11 cellular contexts compared by ENCODE assay signal in genomic region chr11:75326439-75326810, GRCh38. TPM values are rescaled to one million over a fixed set of nuclear protein-coding genes. Genes with fewer than 3 reads are reported as not detected.
DNase-seq lines count a peak whose midpoint lies in the region; ATAC-seq, FAIRE-seq and TF ChIP-seq lines count a peak whose summit lies in the region.
"Had no signal": no experiment of that assay in that cellular context is flagged by ENCODE, and none has a peak within 500 bp of the region (broad histone marks: within the 10 kb centered on the region; RNA-seq: fewer than 3 reads in every experiment).

No MANE protein-coding gene starts in this region.

- no peak overlapping the region for H3K4ac ChIP-seq in neuronal stem cell (ENCODE audit: low read length)

- no peak for TF ChIP-seq EP300 in K562 (IDR thresholded peaks at IDR 0.05; ENCODE audit: low read length)

- H4K8ac ChIP-seq in neuronal stem cell (ENCODE audit: low read depth, low read length): no peak overlapping the region

- H2BK12ac ChIP-seq in neuronal stem cell (ENCODE audit: low read length): no peak overlapping the region

- no peak for ATAC-seq in K562

- H3K18ac ChIP-seq in neuronal stem cell (ENCODE audit: low read length): peak overlapping the region; percentile 62

- H4K91ac ChIP-seq in neuronal stem cell (ENCODE audit: low read depth, low read length, poor library complexity): no peak overlapping the region

- H3K79me1 ChIP-seq in neuronal stem cell (ENCODE audit: low read depth, low read length): no peaks in the 10 kb centered on the region

- TF ChIP-seq POLR2A in NB4 (IDR thresholded peaks at IDR 0.05; ENCODE audit: extremely low read depth, insufficient read length) (no peak), K562 (conservative IDR thresholded peaks at IDR 0.05) (no peak)

- no peak overlapping the region for H2AFZ ChIP-seq in K562 (ENCODE audit: low read depth, low read length)
- H2AFZ ChIP-seq in neuronal stem cell (ENCODE audit: low read length): no peak overlapping the region

- H3K9me3 ChIP-seq in AG04450 (ENCODE audit: control insufficient read depth, insufficient read depth, low read length): no peaks in the 10 kb centered on the region
- no peaks in the 10 kb centered on the region for H3K9me3 ChIP-seq in K562 (replicated peaks; ENCODE audit: control insufficient read depth, insufficient read depth, low read depth, low read length)
- no peaks in the 10 kb centered on the region for H3K9me3 ChIP-seq in neuronal stem cell (replicated peaks in 1 of 2; ENCODE audit: control insufficient read depth in 2 of 2, insufficient read depth in 1 of 2, low read depth in 1 of 2, low read length in 2 of 2)

- H3K9me1 ChIP-seq in K562 (ENCODE audit: control insufficient read depth, insufficient read depth, low read length): no peaks in the 10 kb centered on the region

- H2BK15ac ChIP-seq in neuronal stem cell (ENCODE audit: low read length): no peak overlapping the region

- DNase-seq in AG04450 (ENCODE audit: low read depth, low spot score) (no peak), NB4 (ENCODE audit: low read depth) (peak; percentile 81), K562 (ENCODE audit: extremely low read depth in 1 of 4, low spot score in 3 of 4) (peak in 1 of 4 experiments; percentile 39), neuronal stem cell (ENCODE audit: low spot score) (no peak), anterior cingulate cortex (lab: John Stamatoyannopoulos, UW) (no peak), HCEC 1CT (no peak), NCI-H446 (lab: John Stamatoyannopoulos, UW) (no peak), islet precursor cell (no peak)
- DNase-seq: DMS79 treated with DMSO at 0.1 percent for 48 hours, NCI-H1417 treated with DMSO at 0.1 percent for 48 hours, T-helper 9 cell had no signal

- H3K27ac ChIP-seq in AG04450 (ENCODE audit: low read depth, low read length): peak overlapping the region; percentile 83
- no peak overlapping the region for H3K27ac ChIP-seq in K562 (ENCODE audit: extremely low read depth, low read depth, low read length)
- no peak overlapping the region for H3K27ac ChIP-seq in neuronal stem cell (replicated peaks; ENCODE audit: low read length)

- CTCF ChIA-PET in AG04450 (lab: Charles Lee) (interaction anchor here (0.6 to 7.9 kb wide), 4 partner anchors 29 to 60 kb away, joined by 3 to 105 read pairs (median 8); no protein-coding TSS in a partner anchor), K562 (lab: Yijun Ruan, JAX; ENCODE audit: low intra/inter-chr PET ratio) (no interaction called here)

- no peak for TF ChIP-seq RAD21 in K562 (CRISPR knock-in tag; conservative IDR thresholded peaks at IDR 0.05 in 1 of 2, IDR thresholded peaks at IDR 0.05 in 1 of 2)

- BruUV-seq in K562 (replicated peaks; lab: Mats Ljungman, UMichigan): no TSS peak

- peaks cover 36% of the 10 kb centered on the region for H3K79me2 ChIP-seq in K562 (ENCODE audit: control insufficient read depth, insufficient read depth, low read length)

- no peak overlapping the region for H3K4me3 ChIP-seq in AG04450 (ENCODE audit: low read depth, low read length)
- no peak overlapping the region for H3K4me3 ChIP-seq in NB4 (ENCODE audit: low read depth, low read length)
- H3K4me3 ChIP-seq in K562: no peak overlapping the region
- H3K4me3 ChIP-seq in neuronal stem cell (ENCODE audit: low read length in 2 of 2): no peak overlapping the region

- H3K23ac ChIP-seq in neuronal stem cell (ENCODE audit: low read depth, low read length, poor library complexity): no peak overlapping the region

- H3K14ac ChIP-seq in neuronal stem cell (ENCODE audit: low read length): no peak overlapping the region

- POLR2A ChIA-PET in AG04450 (lab: Yijun Ruan, JAX) (interaction anchor here (0.6 to 1.1 kb wide), 6 partner anchors 12 to 59 kb away, joined by 3 to 7 read pairs (median 4); no protein-coding TSS in a partner anchor), K562 (lab: Yijun Ruan, JAX) (interaction anchor here (0.6 to 1.5 kb wide), 5 partner anchors 10 to 74 kb away, joined by 3 to 9 read pairs (median 5); no protein-coding TSS in a partner anchor)

- H3K4me2 ChIP-seq in K562 (ENCODE audit: insufficient read depth, low read length) (no peak overlapping the region), neuronal stem cell (ENCODE audit: insufficient read depth, low read length, poor library complexity, severe bottlenecking) (no peak overlapping the region)

- H4K20me1 ChIP-seq in K562 (replicated peaks; ENCODE audit: control insufficient read depth, insufficient read depth, low read length): 0 out of 2 replicates have a peak, but pooled peaks cover 6% of the 10 kb centered on the region

- H3K9ac ChIP-seq in K562 (ENCODE audit: insufficient read depth in 1 of 2, low read depth in 2 of 2, low read length in 2 of 2) (no peak overlapping the region), neuronal stem cell (ENCODE audit: low read depth, low read length, poor library complexity) (no peak overlapping the region)

- H2AK5ac ChIP-seq in neuronal stem cell (ENCODE audit: low read depth, low read length): no peak overlapping the region

- no peak overlapping the region for H2BK120ac ChIP-seq in neuronal stem cell (ENCODE audit: low read depth, low read length)

- no peak overlapping the region for H2BK5ac ChIP-seq in neuronal stem cell (ENCODE audit: low read length)

- 56% methylated on average over 3 of the region's 3 CpGs for WGBS in K562 (ENCODE audit: insufficient coverage, low coverage, missing lambda C conversion rate)
- WGBS in neuronal stem cell (ENCODE audit: extremely low coverage in 2 of 2, insufficient read length in 2 of 2, insufficient replicate concordance in 1 of 2), 2 donors: no CpG with 5 or more reads among the region's 3 CpGs

- H3K4me1 ChIP-seq in K562 (replicated peaks in 1 of 2; ENCODE audit: control insufficient read depth in 2 of 2, insufficient read depth in 2 of 2, low read length in 2 of 2): peaks cover 31 to 35% of the 10 kb centered on the region in 2 experiments; a peak in 4 of 5 replicates
- H3K4me1 ChIP-seq in neuronal stem cell (ENCODE audit: control insufficient read depth in 2 of 2, insufficient read depth in 1 of 2, low read depth in 1 of 2, low read length in 2 of 2): peaks cover 5 to 9% of the 10 kb centered on the region in 2 donors

- intact Hi-C loops in K562 (cut with micrococcal nuclease): no loop called here

- no peak for FAIRE-seq in K562 (lab: Jason Lieb, UNC)

- H3K36me3 ChIP-seq in K562 (ENCODE audit: control insufficient read depth, insufficient read depth, low read length) (peaks cover 24% of the 10 kb centered on the region; the same call in 2 of the 3 replicates), neuronal stem cell (replicated peaks in 1 of 2; ENCODE audit: control insufficient read depth in 2 of 2, insufficient read depth in 2 of 2, low read length in 2 of 2) (peaks cover 0 to 2% of the 10 kb centered on the region in 2 donors)

- H3K27me3 ChIP-seq in AG04450 (ENCODE audit: control insufficient read depth, insufficient read depth, low read length) (no peaks in the 10 kb centered on the region), K562 (ENCODE audit: control insufficient read depth in 2 of 2, insufficient read depth in 2 of 2, low read length in 2 of 2) (no peaks in the 10 kb centered on the region), neuronal stem cell (ENCODE audit: control insufficient read depth in 3 of 3, insufficient read depth in 3 of 3, low read depth in 1 of 3, low read length in 3 of 3) (peaks cover 0 to 2% (median 0%) of the 10 kb centered on the region in 3 experiments)

- in situ Hi-C loops in K562 (cut with MboI): loop anchor here (5.0 kb wide), 1 partner anchor 56 kb away; no protein-coding TSS in a partner anchor

- TF ChIP-seq CTCF in AG04450 (IDR thresholded peaks at IDR 0.05; ENCODE audit: low read depth, low read length) (no peak), NB4 (IDR thresholded peaks at IDR 0.05; ENCODE audit: low read depth, low read length) (no peak), K562 (IDR thresholded peaks at IDR 0.05 in 2 of 3, conservative IDR thresholded peaks at IDR 0.05 in 1 of 3; ENCODE audit: insufficient read depth in 2 of 3, low read depth in 1 of 3, low read length in 3 of 3) (no peak)

TF ChIP-seq in K562, 482 proteins besides CTCF, POLR2A, EP300 and RAD21 (continues in another document):
- TF ChIP-seq RBM34 (IDR thresholded peaks at IDR 0.05; ENCODE audit: borderline replicate concordance, insufficient read depth, low read length): no peak
- no peak for TF ChIP-seq TBL1XR1 (IDR thresholded peaks at IDR 0.05; ENCODE audit: low read length in 2 of 2)
- TF ChIP-seq CBFA2T2 (conservative IDR thresholded peaks at IDR 0.05): no peak
- TF ChIP-seq EGR1 (conservative IDR thresholded peaks at IDR 0.05): 0 out of 2 replicates have a peak, but pooled peaks have one; percentile 8
- no peak for TF ChIP-seq RFX5 (IDR thresholded peaks at IDR 0.05; ENCODE audit: low read depth, low read length)
- TF ChIP-seq, protein P1, sequence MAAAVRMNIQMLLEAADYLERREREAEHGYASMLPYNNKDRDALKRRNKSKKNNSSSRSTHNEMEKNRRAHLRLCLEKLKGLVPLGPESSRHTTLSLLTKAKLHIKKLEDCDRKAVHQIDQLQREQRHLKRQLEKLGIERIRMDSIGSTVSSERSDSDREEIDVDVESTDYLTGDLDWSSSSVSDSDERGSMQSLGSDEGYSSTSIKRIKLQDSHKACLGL (CRISPR knock-in tag; IDR thresholded peaks at IDR 0.05; ENCODE audit: borderline replicate concordance, poor library complexity, severe bottlenecking): no peak

RNA-seq across cellular contexts. Expression of gene ARRB1, which starts 25.0 kb away (rescaled TPM):
- polyA plus RNA-seq in AG04450 (2011; rRNA removed) (36.9 and 43.8 TPM in 2 replicates), K562 (2011; rRNA removed) (26.2 and 30.8 TPM in 2 replicates), K562 (2014; fragmentation: Illumina TruSeq; extraction: Trizol) (35.6 and 38.4 TPM in 2 replicates), K562 (2014; fragmentation: Nextera tagmentation; extraction: Ambion mirVana) (10 to 100 TPM in 1 of 2 experiments, 1 to 10 TPM in 1; 6.6 to 13.1 TPM), K562 (2014; rRNA removed) (24.2 and 30.6 TPM in 2 replicates)
- polyA minus RNA-seq in AG04450 (2011; rRNA and poly(A)+ RNA removed): 91.5 and 108 TPM in 2 replicates
- total RNA-seq in K562 (2011; cell fraction: chromatin; rRNA removed; ENCODE audit: low replicate concordance): 58.4 and 169 TPM in 2 replicates
- 93.3 and 107 TPM in 2 replicates for total RNA-seq in K562 (2011; cell fraction: nucleolus; rRNA removed)
- 70.8 and 73.7 TPM in 2 replicates for total RNA-seq in K562 (2011; cell fraction: nucleoplasm; rRNA removed)
- total RNA-seq in K562 (2014; rRNA removed) (21.8 and 27.6 TPM in 2 replicates), K562 (2014; rRNA removed; fragmentation: Illumina TruSeq; extraction: Trizol) (22.9 and 28.5 TPM in 2 replicates), K562 (2015; rRNA removed; fragmentation: Illumina TruSeq; extraction: Trizol) (41.7 and 43.5 TPM in 2 replicates), K562 (2021) (43.6 and 45.4 TPM in 2 replicates)
- polyA plus RNA-seq in K562 (2011; cell fraction: cytosol; rRNA removed): 28.6 and 44.2 TPM in 2 replicates
- polyA plus RNA-seq in K562 (2011; cell fraction: nucleus; rRNA removed): 30.8 and 44.9 TPM in 2 replicates
- 33.4 and 35.1 TPM in 2 replicates for polyA plus RNA-seq in K562 (2012)
- 80.3 and 121 TPM in 2 replicates for polyA minus RNA-seq in K562 (2011; rRNA and poly(A)+ RNA removed)
- 31.7 and 45.7 TPM in 2 replicates for polyA minus RNA-seq in K562 (2011; cell fraction: cytosol; rRNA and poly(A)+ RNA removed)
- polyA minus RNA-seq in K562 (2011; cell fraction: nucleus; rRNA and poly(A)+ RNA removed): 63.5 and 65.3 TPM in 2 replicates
- 6.6 TPM for polyA plus RNA-seq in neuronal stem cell (2013, experiment 1 of 2)
- polyA plus RNA-seq in neuronal stem cell (2013, experiment 2 of 2): 6.3 TPM
